ENCODE assay signal across 15 cellular contexts in the genomic region with DNA sequence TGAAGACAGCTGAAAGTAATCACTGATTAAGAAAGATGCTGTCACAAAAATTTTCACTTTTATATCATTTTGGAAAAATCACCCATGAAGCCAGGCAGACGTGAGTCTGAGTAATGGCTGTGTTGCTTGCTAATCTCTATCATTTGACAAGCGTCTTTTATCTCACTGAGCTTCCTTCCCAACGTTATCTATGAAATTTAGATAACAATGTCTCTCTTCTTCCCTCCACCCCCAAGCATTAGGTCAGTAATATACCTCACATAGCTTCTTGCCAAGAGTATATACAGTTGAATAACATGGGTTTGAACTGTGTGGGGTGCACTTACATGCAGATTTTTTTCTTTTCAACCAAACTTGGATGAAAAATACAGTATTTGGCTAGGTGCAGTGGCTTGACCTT.
DNase-seq lines count a peak whose midpoint lies in the region; ATAC-seq and TF ChIP-seq lines count a peak whose summit lies in the region.
"Had no signal": no experiment of that assay in that cellular context is flagged by ENCODE, and none has a peak within 500 bp of the region (broad histone marks: within the 10 kb centered on the region; RNA-seq: fewer than 3 reads in every experiment).

No MANE protein-coding gene starts in this region.

- H3K4me3 ChIP-seq in brain microvascular endothelial cell (ENCODE audit: low read depth, low read length): no peak overlapping the region
- H3K4me3 ChIP-seq in smooth muscle cell: no peak overlapping the region
- H3K4me3 ChIP-seq: BLaER1 treated with 17β-estradiol and CSF1 and Interleukin-3, amounts not matched to agents 10 nM and 100 nM had no signal

- H3K27ac ChIP-seq in brain microvascular endothelial cell (no peak overlapping the region), smooth muscle cell (ENCODE audit: low read depth) (no peak overlapping the region)
- H3K27ac ChIP-seq: BLaER1 treated with 17β-estradiol and CSF1 and Interleukin-3, amounts not matched to agents 10 nM and 100 nM had no signal

- H3K4me2 ChIP-seq in smooth muscle cell: no peak overlapping the region
- H3K4me2 ChIP-seq: BLaER1 treated with 17β-estradiol and CSF1 and Interleukin-3, amounts not matched to agents 10 nM and 100 nM had no signal

- H3K9me3 ChIP-seq in smooth muscle cell (replicated peaks; ENCODE audit: low read depth): no peaks in the 10 kb centered on the region

- in situ Hi-C loops in brain microvascular endothelial cell (cut with HindIII; ENCODE audit: low pct_ligation_motif_present, low sequenced_read_pairs): no loop called here

- H4K20me1 ChIP-seq in smooth muscle cell (ENCODE audit: low read depth): no peaks in the 10 kb centered on the region
- H4K20me1 ChIP-seq: BLaER1 treated with 17β-estradiol and CSF1 and Interleukin-3, amounts not matched to agents 10 nM and 100 nM had no signal

- H3K79me2 ChIP-seq in smooth muscle cell (ENCODE audit: low read depth): no peaks in the 10 kb centered on the region

- H3K9ac ChIP-seq in smooth muscle cell (ENCODE audit: low read depth): no peak overlapping the region
- H3K9ac ChIP-seq: BLaER1 treated with 17β-estradiol and CSF1 and Interleukin-3, amounts not matched to agents 10 nM and 100 nM had no signal

- H3K36me3 ChIP-seq in brain microvascular endothelial cell (replicated peaks) (no peaks in the 10 kb centered on the region), smooth muscle cell (ENCODE audit: low read depth) (no peaks in the 10 kb centered on the region)
- H3K36me3 ChIP-seq: BLaER1 treated with 17β-estradiol and CSF1 and Interleukin-3, amounts not matched to agents 10 nM and 100 nM had no signal

- peak overlapping the region; percentile 58 for H2AFZ ChIP-seq in smooth muscle cell (ENCODE audit: low read depth)

- no peaks in the 10 kb centered on the region for H3F3A ChIP-seq in smooth muscle cell (ENCODE audit: low read depth)

- 8% methylated on average over 3 of the region's 3 CpGs for WGBS in smooth muscle cell (ENCODE audit: low lambda C conversion rate)

- TF ChIP-seq CTCF in brain microvascular endothelial cell (IDR thresholded peaks at IDR 0.05; ENCODE audit: low read depth, low read length, missing control alignments): no peak
- TF ChIP-seq CTCF in smooth muscle cell (IDR thresholded peaks at IDR 0.05; ENCODE audit: borderline replicate concordance, insufficient read depth, poor library complexity, severe bottlenecking): no peak

- peak; percentile 4 for DNase-seq in OCI-M1 (lab: John Stamatoyannopoulos, UW)
- peak; percentile 35 for DNase-seq in brain microvascular endothelial cell
- DNase-seq in iris pigment epithelial cell (ENCODE audit: low read depth): peak; percentile 11
- no peak for DNase-seq in smooth muscle cell (lab: John Stamatoyannopoulos, UW; ENCODE audit: unreplicated experiment)
- no peak for DNase-seq in NCI-H526 (lab: John Stamatoyannopoulos, UW)
- DNase-seq in activated naive CD4-positive, alpha-beta T cell treated with Interleukin-2 at 50 U/mL for 16 hours: no peak
- DNase-seq: Calu3; CD8-positive, alpha-beta T cell; DND-41; EL; GOT3; H9 had no signal

- no peaks in the 10 kb centered on the region for H3K4me1 ChIP-seq in smooth muscle cell (ENCODE audit: low read depth)
- H3K4me1 ChIP-seq: BLaER1 treated with 17β-estradiol and CSF1 and Interleukin-3, amounts not matched to agents 10 nM and 100 nM had no signal

- no peak for ATAC-seq in GM21723 (IDR thresholded peaks at IDR 0.05; ENCODE audit: unreplicated experiment)
- ATAC-seq: CD8-positive, alpha-beta T cell; HepG2 had no signal

- H3K27me3 ChIP-seq in brain microvascular endothelial cell (replicated peaks) (no peaks in the 10 kb centered on the region), smooth muscle cell (ENCODE audit: low read depth) (no peaks in the 10 kb centered on the region)
- H3K27me3 ChIP-seq: BLaER1 treated with 17β-estradiol and CSF1 and Interleukin-3, amounts not matched to agents 10 nM and 100 nM had no signal

Comparison
In these comparisons a context has a peak if more than half of its experiments do, and no peak if none do; other contexts are left out.
1. DNase-seq: peak in OCI-M1 (single experiment), brain microvascular endothelial cell (single experiment) and iris pigment epithelial cell (single experiment); none in smooth muscle cell (single experiment), NCI-H526 (0 of 2) and activated naive CD4-positive, alpha-beta T cell treated with Interleukin-2 at 50 U/mL for 16 hours (single experiment).